In the genomic region with DNA sequence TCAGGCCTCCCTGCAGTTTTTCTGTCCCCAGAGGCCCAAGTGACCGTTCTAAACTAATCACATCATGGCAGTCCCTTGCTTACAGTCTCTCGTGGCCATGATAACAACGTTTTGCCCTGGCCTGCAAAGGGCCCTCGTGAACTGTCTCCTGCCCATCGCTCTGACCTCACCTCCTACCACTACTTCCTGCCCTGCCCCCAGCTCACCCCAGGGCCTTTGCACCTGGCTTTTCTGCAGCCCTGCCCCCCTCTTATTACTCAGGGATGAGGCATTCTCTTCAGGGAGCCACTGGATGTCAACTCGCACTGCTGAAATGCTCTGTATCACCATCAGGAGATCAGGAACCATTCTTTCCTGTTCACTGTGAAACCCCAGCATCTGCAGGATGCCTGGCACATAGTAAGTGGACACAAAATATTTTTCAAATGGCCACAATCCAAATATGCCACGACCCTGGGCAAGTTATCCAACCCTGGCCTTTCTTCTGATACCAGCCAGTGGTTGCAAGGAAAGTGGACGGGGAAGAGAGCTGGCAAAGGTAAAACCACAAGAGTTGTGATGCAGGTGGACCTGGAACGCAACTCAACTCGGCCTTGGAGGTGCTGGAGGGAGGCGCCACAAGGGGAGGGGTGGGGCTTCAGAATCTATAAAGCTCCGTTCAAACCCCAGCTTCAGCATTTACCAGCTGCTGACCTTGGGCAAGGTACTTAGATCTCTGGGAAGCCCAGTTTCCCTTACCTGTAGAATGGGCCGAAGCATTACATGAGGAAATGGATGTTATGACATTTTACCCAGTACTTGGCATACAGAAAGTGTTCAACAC, we compare ENCODE assay signal across 21 cellular contexts. TPM values are rescaled to one million over a fixed set of nuclear protein-coding genes. Genes with fewer than 3 reads are reported as not detected.
DNase-seq lines count a peak whose midpoint lies in the region; ATAC-seq, FAIRE-seq and TF ChIP-seq lines count a peak whose summit lies in the region.
"Had no signal": no experiment of that assay in that cellular context is flagged by ENCODE, and none has a peak within 500 bp of the region (broad histone marks: within the 10 kb centered on the region; RNA-seq: fewer than 3 reads in every experiment).

No MANE protein-coding gene starts in this region.

- H3K27me3 ChIP-seq in dorsolateral prefrontal cortex (peaks cover 0 to 45% (median 6%) of the 10 kb centered on the region in 45 donors), pancreas (peaks cover 0 to 14% (median 0%) of the 10 kb centered on the region in 4 donors)

- H3K36me3 Mint-ChIP-seq in IgD-negative memory B cell (no peaks in the 10 kb centered on the region), nephron progenitor cell (ENCODE audit: low read depth) (no peaks in the 10 kb centered on the region)
- H3K36me3 Mint-ChIP-seq: activated CD8-positive, alpha-beta memory T cell treated with anti-CD3 and anti-CD28 coated beads, Interleukin-2, amount 10 ng/mL, durations not matched to agents 7 days and 5 days had no signal

- H3K4me3 ChIP-seq in dorsolateral prefrontal cortex (peak overlapping the region in 57 of 59 donors; percentile 38 to 78 (median 66)), pancreas (no peak overlapping the region)
- H3K4me3 ChIP-seq: thoracic aorta had no signal

- H3K9me3 Mint-ChIP-seq in IgD-negative memory B cell (no peaks in the 10 kb centered on the region), nephron progenitor cell (no peaks in the 10 kb centered on the region)

- H3K4me1 Mint-ChIP-seq in IgD-negative memory B cell: peaks cover 11 to 23% (median 14%) of the 10 kb centered on the region in 3 donors
- peaks cover 23% of the 10 kb centered on the region for H3K4me1 Mint-ChIP-seq in nephron progenitor cell

- H3K9me3 ChIP-seq in pancreas: no peaks in the 10 kb centered on the region
- H3K9me3 ChIP-seq: left ventricle myocardium inferior, thoracic aorta had no signal

- no peaks in the 10 kb centered on the region for H3K36me3 ChIP-seq in pancreas
- H3K36me3 ChIP-seq: left ventricle myocardium inferior, thoracic aorta had no signal

- TF ChIP-seq CTCF in dorsolateral prefrontal cortex (IDR thresholded peaks at IDR 0.05 in 54 of 56, conservative IDR thresholded peaks at IDR 0.05 in 2 of 56; ENCODE audit: low read depth in 1 of 56, partially characterized antibody in 56 of 56) (no peak), nephron progenitor cell (IDR thresholded peaks at IDR 0.05) (no peak), pancreas (IDR thresholded peaks at IDR 0.05) (no peak)

- ATAC-seq in HG03108 (IDR thresholded peaks at IDR 0.05; ENCODE audit: unreplicated experiment) (no peak), pancreas (no peak)
- ATAC-seq: activated CD4-positive, CD25-positive, alpha-beta regulatory T cell treated with anti-CD3 and anti-CD28 coated beads, Interleukin-2, amount 50 U/mL, for 24 hours; activated CD8-positive, alpha-beta memory T cell treated with anti-CD3 and anti-CD28 coated beads, Interleukin-2, amount 10 ng/mL, durations not matched to agents 7 days and 5 days had no signal

- DNase-seq in G401 (ENCODE audit: low spot score): peak; percentile 76
- peak in 2 of 10 donors; percentile 48 to 54 for DNase-seq in dorsolateral prefrontal cortex
- DNase-seq in nephron progenitor cell: no peak
- DNase-seq in pancreas: no peak
- no peak for DNase-seq in NCI-H82 (lab: John Stamatoyannopoulos, UW)
- DNase-seq in NCI-H510A treated with DMSO at 0.1 percent for 48 hours (lab: John Stamatoyannopoulos, UW): no peak
- DNase-seq: activated CD8-positive, alpha-beta memory T cell treated with anti-CD3 and anti-CD28 coated beads, Interleukin-2, amount 10 ng/mL, durations not matched to agents 7 days and 5 days; activated effector memory CD4-positive, alpha-beta T cell treated with anti-CD3 and anti-CD28 coated beads, Interleukin-2, amount 50 U/mL, for 16 hours; amygdala; left ventricle myocardium inferior; NCI-H1436 treated with DMSO at 0.1 percent for 48 hours; NCI-H2227 treated with DMSO at 0.1 percent for 48 hours; Right ventricle myocardium superior; small intestine; T-helper 2 cell had no signal

- H3K4me1 ChIP-seq in pancreas: peaks cover 0 to 7% (median 0%) of the 10 kb centered on the region in 3 donors

- H3K4me3 Mint-ChIP-seq in IgD-negative memory B cell (peak overlapping the region in 3 of 4 donors; percentile 25 to 55 (median 48)), nephron progenitor cell (peak overlapping the region; percentile 62)
- H3K4me3 Mint-ChIP-seq: activated CD8-positive, alpha-beta memory T cell treated with anti-CD3 and anti-CD28 coated beads, Interleukin-2, amount 10 ng/mL, durations not matched to agents 7 days and 5 days had no signal

- 42 to 46% methylated on average over 13 of the region's 13 CpGs for WGBS in pancreas, 2 donors

- intact Hi-C loops in dorsolateral prefrontal cortex (cut with DNase I): no loop called here
- intact Hi-C loops in pancreas (cut with DNase I): no loop called here

- in situ Hi-C loops in G401 (cut with HindIII; ENCODE audit: low sequenced_read_pairs): no loop called here

- H3K27ac Mint-ChIP-seq in IgD-negative memory B cell: peak overlapping the region in 1 of 3 donors; percentile 73
- no peak overlapping the region for H3K27ac Mint-ChIP-seq in nephron progenitor cell
- H3K27ac Mint-ChIP-seq: activated CD8-positive, alpha-beta memory T cell treated with anti-CD3 and anti-CD28 coated beads, Interleukin-2, amount 10 ng/mL, durations not matched to agents 7 days and 5 days had no signal

- no peak for FAIRE-seq in pancreas (lab: Jason Lieb, UNC)
- FAIRE-seq: GM12892, small intestine had no signal

- peaks cover 29% of the 10 kb centered on the region for H3K27me3 Mint-ChIP-seq in IgD-negative memory B cell
- peaks cover 91% of the 10 kb centered on the region for H3K27me3 Mint-ChIP-seq in nephron progenitor cell (ENCODE audit: low read depth, poor library complexity)

- peak overlapping the region in 37 of 59 donors; percentile 32 to 95 (median 86) for H3K27ac ChIP-seq in dorsolateral prefrontal cortex
- H3K27ac ChIP-seq in pancreas: no peak overlapping the region
- H3K27ac ChIP-seq: left ventricle myocardium inferior had no signal

RNA-seq across cellular contexts. Expression of a gene that starts 1.7 kb away (rescaled TPM):
- 0.49 and 1.7 TPM in 2 replicates for total RNA-seq in G401 (2014; rRNA removed; shearing (Covaris generic))
- polyA plus RNA-seq in IgD-negative memory B cell (not detected), pancreas (1 to 10 TPM; 3.6 to 6.6 TPM)
- total RNA-seq in dorsolateral prefrontal cortex (100 to 1,000 TPM; 110 to 614 (median 412) TPM), pancreas (under 1 TPM in 5 of 6 donors, not detected in 1; 0.14 to 0.41 (median 0.35) TPM)
- total RNA-seq: activated CD8-positive, alpha-beta memory T cell treated with anti-CD3 and anti-CD28 coated beads, Interleukin-2, amount 10 ng/mL, durations not matched to agents 7 days and 5 days; posterior vena cava; Right ventricle myocardium superior; thoracic aorta had no signal

RNA-seq across cellular contexts. Expression of a gene that starts 1.9 kb away (rescaled TPM):
- not detected in 2 replicates for total RNA-seq in G401 (2014; rRNA removed; shearing (Covaris generic))
- polyA plus RNA-seq in IgD-negative memory B cell (not detected), pancreas (1 to 10 TPM in 1 of 2 donors, under 1 TPM in 1; 0.30 to 1.5 TPM)
- total RNA-seq in dorsolateral prefrontal cortex (10 to 100 TPM in 59 of 120 experiments, 1 to 10 TPM in 61; 2.8 to 20.4 (median 9.8) TPM), pancreas (under 1 TPM in 1 of 6 donors, not detected in 5; 0.04 TPM)
- total RNA-seq: activated CD8-positive, alpha-beta memory T cell treated with anti-CD3 and anti-CD28 coated beads, Interleukin-2, amount 10 ng/mL, durations not matched to agents 7 days and 5 days; left ventricle myocardium inferior; posterior vena cava; Right ventricle myocardium superior; thoracic aorta had no signal

RNA-seq across cellular contexts. Expression of a gene that starts 18.7 kb away (rescaled TPM):
- 15.3 and 19.9 TPM in 2 replicates for total RNA-seq in G401 (2014; rRNA removed; shearing (Covaris generic))
- 0.35 TPM for polyA plus RNA-seq in IgD-negative memory B cell
- 10 to 100 TPM; 13.1 to 60.8 (median 43.9) TPM for total RNA-seq in dorsolateral prefrontal cortex
- total RNA-seq in pancreas: 1 to 10 TPM in 2 of 6 donors, under 1 TPM in 4; 0.23 to 1.1 (median 0.42) TPM
- polyA plus RNA-seq in pancreas: 1 to 10 TPM in 1 of 2 donors, under 1 TPM in 1; 0.72 to 3.2 TPM

RNA-seq across cellular contexts. Expression of a gene that starts 18.7 kb away (rescaled TPM):
- total RNA-seq in G401 (2014; rRNA removed; shearing (Covaris generic)): 91.3 and 96.3 TPM in 2 replicates
- 19.5 TPM for polyA plus RNA-seq in IgD-negative memory B cell
- total RNA-seq in dorsolateral prefrontal cortex: 10 to 100 TPM; 13.7 to 59.5 (median 32.9) TPM
- 10 to 100 TPM; 12.4 to 26.6 (median 15.3) TPM for total RNA-seq in pancreas
- 10 to 100 TPM; 22.8 to 30.1 TPM for polyA plus RNA-seq in pancreas

Comparison
In these comparisons a context has a peak if more than half of its experiments do, and no peak if none do; other contexts are left out.
1. H3K27ac ChIP-seq: peak in dorsolateral prefrontal cortex (37 of 59); none in pancreas (0 of 4).
2. H3K4me3 ChIP-seq: peak in dorsolateral prefrontal cortex (57 of 59); none in pancreas (0 of 4).
3. RNA of a gene that starts 1.7 kb away (total RNA-seq): 110 to 614 TPM in dorsolateral prefrontal cortex; 0.49 to 1.7 TPM in G401 and 0.14 to 0.41 TPM in pancreas; every median in the first group is over 10 times any median in the second.